Comparison of ENCODE assay signal across 8 cellular contexts in genomic region chr5:131379723-131380122, GRCh38.
DNase-seq lines count a peak whose midpoint lies in the region; ATAC-seq lines count a peak whose summit lies in the region.

No MANE protein-coding gene starts in this region.

- no peaks in the 10 kb centered on the region for H3K9me3 ChIP-seq in right cardiac atrium (ENCODE audit: control insufficient read depth, low read length)

- ATAC-seq in GM21381 (IDR thresholded peaks at IDR 0.05; ENCODE audit: unreplicated experiment) (peak; percentile 30), right cardiac atrium (peak; percentile 60 to 78), HG02763 (IDR thresholded peaks at IDR 0.05; ENCODE audit: unreplicated experiment) (no peak)

- 49% methylated on average over 7 of the region's 7 CpGs for WGBS in right cardiac atrium

- H3K27me3 Mint-ChIP-seq in activated T-cell treated with anti-CD3 and anti-CD28 coated beads, Interleukin-2, amount 50 U/mL, for 24 hours: no peaks in the 10 kb centered on the region

- H3K4me1 Mint-ChIP-seq in activated T-cell treated with anti-CD3 and anti-CD28 coated beads, Interleukin-2, amount 50 U/mL, for 24 hours (ENCODE audit: low read depth): peaks cover 94% of the 10 kb centered on the region

- no peak overlapping the region for H3K27ac ChIP-seq in right cardiac atrium (ENCODE audit: low read length)

- H3K36me3 Mint-ChIP-seq in activated T-cell treated with anti-CD3 and anti-CD28 coated beads, Interleukin-2, amount 50 U/mL, for 24 hours (ENCODE audit: low read depth): peaks cover 59% of the 10 kb centered on the region

- peak overlapping the region; percentile 60 for H3K4me3 Mint-ChIP-seq in activated T-cell treated with anti-CD3 and anti-CD28 coated beads, Interleukin-2, amount 50 U/mL, for 24 hours

- H3K4me1 ChIP-seq in right cardiac atrium (ENCODE audit: control insufficient read depth, insufficient read depth, low read length): peaks cover 5% of the 10 kb centered on the region

- in situ Hi-C loops in ACHN (cut with HindIII; ENCODE audit: low pct_ligation_motif_present, low pct_unique_long_range_greater_than_20kb, low sequenced_read_pairs): no loop called here

- H3K27me3 ChIP-seq in right cardiac atrium (ENCODE audit: control insufficient read depth, insufficient read depth): no peaks in the 10 kb centered on the region

- intact Hi-C loops in right cardiac atrium (cut with DNase I): no loop called here

- H3K4me3 ChIP-seq in right cardiac atrium (ENCODE audit: low read length): no peak overlapping the region

- DNase-seq in ACHN (peak; percentile 87), M059J (ENCODE audit: low read depth) (peak; percentile 85), right cardiac atrium (peak in 1 of 3 donors; percentile 43), anterior cingulate cortex (lab: John Stamatoyannopoulos, UW) (no peak)
- peak; percentile 75 for DNase-seq in activated T-cell treated with anti-CD3 and anti-CD28 coated beads, Interleukin-2, amount 50 U/mL, for 24 hours
- peak; percentile 44 to 67 (median 59) for DNase-seq in stimulated activated CD4-positive, alpha-beta T cell treated with anti-CD3 and anti-CD28 coated beads, TNF-alpha, amount 100 ng/mL, for 4 hours (ENCODE audit: low read depth in 3 of 3)

- peak overlapping the region; percentile 99 for H3K27ac Mint-ChIP-seq in activated T-cell treated with anti-CD3 and anti-CD28 coated beads, Interleukin-2, amount 50 U/mL, for 24 hours

- H3K9me3 Mint-ChIP-seq in activated T-cell treated with anti-CD3 and anti-CD28 coated beads, Interleukin-2, amount 50 U/mL, for 24 hours: peaks cover 5% of the 10 kb centered on the region

Comparison
In these comparisons a context has a peak if more than half of its experiments do, and no peak if none do; other contexts are left out.
1. DNase-seq: peak in ACHN (single experiment), M059J (single experiment), activated T-cell treated with anti-CD3 and anti-CD28 coated beads, Interleukin-2, amount 50 U/mL, for 24 hours (single experiment) and stimulated activated CD4-positive, alpha-beta T cell treated with anti-CD3 and anti-CD28 coated beads, TNF-alpha, amount 100 ng/mL, for 4 hours (3 of 3); none in anterior cingulate cortex (0 of 58).